20 cellular contexts compared by ENCODE assay signal in the genomic region with DNA sequence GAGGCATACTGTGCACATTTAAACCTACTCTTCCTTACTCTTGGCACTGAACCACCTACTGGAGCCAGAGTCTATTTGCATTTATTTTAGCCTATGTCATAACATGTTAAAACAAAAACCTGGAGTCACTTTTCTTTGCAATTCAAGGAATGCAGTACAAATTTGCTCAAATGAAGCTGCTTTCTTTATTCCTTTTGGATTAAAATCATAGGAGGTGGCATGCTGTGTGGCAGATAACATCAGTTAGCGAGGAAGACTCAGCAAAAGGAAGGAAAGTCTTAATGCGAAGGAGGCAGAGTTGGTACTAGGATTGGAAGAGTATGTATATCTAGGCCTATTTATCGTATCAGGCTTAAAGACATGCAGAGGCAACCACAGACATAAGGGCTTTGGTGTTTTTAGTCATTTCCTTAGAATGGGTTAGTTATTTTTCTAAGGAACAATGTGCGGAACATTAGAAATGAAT.
DNase-seq lines count a peak whose midpoint lies in the region; ATAC-seq and TF ChIP-seq lines count a peak whose summit lies in the region.
"Had no signal": no experiment of that assay in that cellular context is flagged by ENCODE, and none has a peak within 500 bp of the region (broad histone marks: within the 10 kb centered on the region; RNA-seq: fewer than 3 reads in every experiment).

No MANE protein-coding gene starts in this region.

- H3K27ac ChIP-seq in foreskin keratinocyte: no peak overlapping the region
- H3K27ac ChIP-seq: gastrocnemius medialis, thyroid gland, VCaP had no signal

- ATAC-seq in activated T-cell treated with anti-CD3 and anti-CD28 coated beads, Interleukin-2, amount 50 U/mL, for 72 hours (replicated peaks in 1 of 2): no peak
- ATAC-seq in foreskin keratinocyte (peak; percentile 65), WTC11 (no peak)
- ATAC-seq in stimulated activated effector memory CD8-positive, alpha-beta T cell treated with anti-CD3 and anti-CD28 coated beads, Interleukin-12 subunit alpha, Interleukin-12 subunit beta, amount 100 ng/mL, for 72 hours: no peak
- ATAC-seq: gastrocnemius medialis; left colon; stimulated activated memory B cell treated with anti-CD40 and anti-IgM and Interleukin-4, amounts not matched to agents 10 μg/mL and 1 μg/mL and 100 μg/mL, for 72 hours had no signal

- CTCF ChIA-PET in WTC11 (lab: Charles Lee): no interaction called here

- no peaks in the 10 kb centered on the region for H3K27me3 Mint-ChIP-seq in activated T-cell treated with anti-CD3 and anti-CD28 coated beads, Interleukin-2, amount 50 U/mL, for 72 hours (ENCODE audit: low read depth)
- no peaks in the 10 kb centered on the region for H3K27me3 Mint-ChIP-seq in activated T-helper 2 cell treated with anti-CD3 and anti-CD28 coated beads, Interferon-gamma antibody, Interleukin-2, Interleukin-4, amounts not matched to agents 10 μg/mL and 5 μg/mL and 100 μg/mL, durations not matched to agents 14 hours and 24 hours and 36 hours (ENCODE audit: low read depth)
- H3K27me3 Mint-ChIP-seq in WTC11 (ENCODE audit: low read depth): no peaks in the 10 kb centered on the region
- H3K27me3 Mint-ChIP-seq: stimulated activated memory B cell treated with anti-CD40 and anti-IgM and Interleukin-4, amounts not matched to agents 10 μg/mL and 1 μg/mL and 100 μg/mL, for 72 hours had no signal

- peak overlapping the region; percentile 14 to 29 for H3K4me3 Mint-ChIP-seq in activated T-cell treated with anti-CD3 and anti-CD28 coated beads, Interleukin-2, amount 50 U/mL, for 72 hours
- H3K4me3 Mint-ChIP-seq in activated T-helper 2 cell treated with anti-CD3 and anti-CD28 coated beads, Interferon-gamma antibody, Interleukin-2, Interleukin-4, amounts not matched to agents 10 μg/mL and 5 μg/mL and 100 μg/mL, durations not matched to agents 14 hours and 24 hours and 36 hours (ENCODE audit: low read depth): no peak overlapping the region
- H3K4me3 Mint-ChIP-seq in stimulated activated effector memory CD8-positive, alpha-beta T cell treated with anti-CD3 and anti-CD28 coated beads, Interleukin-12 subunit alpha, Interleukin-12 subunit beta, amount 100 ng/mL, for 72 hours: no peak overlapping the region
- H3K4me3 Mint-ChIP-seq in WTC11: no peak overlapping the region
- H3K4me3 Mint-ChIP-seq: stimulated activated memory B cell treated with anti-CD40 and anti-IgM and Interleukin-4, amounts not matched to agents 10 μg/mL and 1 μg/mL and 100 μg/mL, for 72 hours had no signal

- H3K27me3 ChIP-seq in foreskin keratinocyte: no peaks in the 10 kb centered on the region
- H3K27me3 ChIP-seq: gastrocnemius medialis, thyroid gland had no signal

- no peak for DNase-seq in activated T-cell treated with anti-CD3 and anti-CD28 coated beads, Interleukin-2, amount 50 U/mL, for 72 hours
- DNase-seq in activated T-cell treated with anti-CD3 and anti-CD28 coated beads for 4 hours (no peak), foreskin keratinocyte (peak; percentile 56 to 66), HUDEP-2 (lab: John Stamatoyannopoulos, UW; ENCODE audit: unreplicated experiment in 76 of 76) (no peak), H4 (ENCODE audit: low spot score) (no peak), WTC11 (ENCODE audit: low spot score) (no peak)
- DNase-seq in activated T-helper 2 cell treated with anti-CD3 and anti-CD28 coated beads, Interferon-gamma antibody, Interleukin-2, Interleukin-4, amounts not matched to agents 10 μg/mL and 5 μg/mL and 100 μg/mL, durations not matched to agents 14 hours and 24 hours and 36 hours (ENCODE audit: low spot score): no peak
- DNase-seq in stimulated activated effector memory CD8-positive, alpha-beta T cell treated with anti-CD3 and anti-CD28 coated beads, Interleukin-12 subunit alpha, Interleukin-12 subunit beta, amount 100 ng/mL, for 72 hours (ENCODE audit: low spot score in 2 of 2): no peak
- DNase-seq: activated CD8-positive, alpha-beta memory T cell treated with anti-CD3 and anti-CD28 coated beads for 24 hours; amygdala; gastrocnemius medialis; KG1; left colon; NCI-H526 treated with DMSO at 0.1 percent for 48 hours; nucleus accumbens; stimulated activated CD4-positive, alpha-beta T cell treated with anti-CD3 and anti-CD28 coated beads, Interleukin-15, amount 100 ng/mL, for 24 hours; T-helper 1 cell; thyroid gland had no signal

- H3K9me3 Mint-ChIP-seq in activated T-cell treated with anti-CD3 and anti-CD28 coated beads, Interleukin-2, amount 50 U/mL, for 72 hours: peaks cover 0 to 3% of the 10 kb centered on the region in 2 donors
- peaks cover 9% of the 10 kb centered on the region for H3K9me3 Mint-ChIP-seq in activated T-helper 2 cell treated with anti-CD3 and anti-CD28 coated beads, Interferon-gamma antibody, Interleukin-2, Interleukin-4, amounts not matched to agents 10 μg/mL and 5 μg/mL and 100 μg/mL, durations not matched to agents 14 hours and 24 hours and 36 hours
- H3K9me3 Mint-ChIP-seq in stimulated activated effector memory CD8-positive, alpha-beta T cell treated with anti-CD3 and anti-CD28 coated beads, Interleukin-12 subunit alpha, Interleukin-12 subunit beta, amount 100 ng/mL, for 72 hours: no peaks in the 10 kb centered on the region
- no peaks in the 10 kb centered on the region for H3K9me3 Mint-ChIP-seq in WTC11
- H3K9me3 Mint-ChIP-seq: stimulated activated memory B cell treated with anti-CD40 and anti-IgM and Interleukin-4, amounts not matched to agents 10 μg/mL and 1 μg/mL and 100 μg/mL, for 72 hours had no signal

- POLR2A ChIA-PET in WTC11 (lab: Charles Lee): no interaction called here

- intact Hi-C loops in activated T-helper 2 cell treated with anti-CD3 and anti-CD28 coated beads, Interferon-gamma antibody, Interleukin-2, Interleukin-4, amounts not matched to agents 10 μg/mL and 5 μg/mL and 100 μg/mL, durations not matched to agents 14 hours and 24 hours and 36 hours (cut with micrococcal nuclease): loop anchor here (2.0 to 10.0 kb wide), 5 partner anchors 53 to 635 kb away; no protein-coding TSS in a partner anchor

- H3K4me1 Mint-ChIP-seq in activated T-cell treated with anti-CD3 and anti-CD28 coated beads, Interleukin-2, amount 50 U/mL, for 72 hours (ENCODE audit: low read depth): peaks cover 93% of the 10 kb centered on the region
- H3K4me1 Mint-ChIP-seq in activated T-helper 2 cell treated with anti-CD3 and anti-CD28 coated beads, Interferon-gamma antibody, Interleukin-2, Interleukin-4, amounts not matched to agents 10 μg/mL and 5 μg/mL and 100 μg/mL, durations not matched to agents 14 hours and 24 hours and 36 hours (ENCODE audit: low read depth): peaks cover 77% of the 10 kb centered on the region
- H3K4me1 Mint-ChIP-seq in stimulated activated effector memory CD8-positive, alpha-beta T cell treated with anti-CD3 and anti-CD28 coated beads, Interleukin-12 subunit alpha, Interleukin-12 subunit beta, amount 100 ng/mL, for 72 hours: peaks cover 65% of the 10 kb centered on the region
- peaks cover 31% of the 10 kb centered on the region for H3K4me1 Mint-ChIP-seq in WTC11

- peaks cover 0 to 3% of the 10 kb centered on the region in 2 donors for H3K36me3 Mint-ChIP-seq in activated T-cell treated with anti-CD3 and anti-CD28 coated beads, Interleukin-2, amount 50 U/mL, for 72 hours (ENCODE audit: insufficient read depth in 2 of 2)
- peaks cover 17% of the 10 kb centered on the region for H3K36me3 Mint-ChIP-seq in activated T-helper 2 cell treated with anti-CD3 and anti-CD28 coated beads, Interferon-gamma antibody, Interleukin-2, Interleukin-4, amounts not matched to agents 10 μg/mL and 5 μg/mL and 100 μg/mL, durations not matched to agents 14 hours and 24 hours and 36 hours (ENCODE audit: low read depth)
- H3K36me3 Mint-ChIP-seq in stimulated activated effector memory CD8-positive, alpha-beta T cell treated with anti-CD3 and anti-CD28 coated beads, Interleukin-12 subunit alpha, Interleukin-12 subunit beta, amount 100 ng/mL, for 72 hours: no peaks in the 10 kb centered on the region
- H3K36me3 Mint-ChIP-seq in WTC11: no peaks in the 10 kb centered on the region

- TF ChIP-seq CTCF in foreskin keratinocyte (conservative IDR thresholded peaks at IDR 0.05) (peak; percentile 10), WTC11 (IDR thresholded peaks at IDR 0.05) (no peak)

- peaks cover 13% of the 10 kb centered on the region for H3K4me1 ChIP-seq in foreskin keratinocyte
- H3K4me1 ChIP-seq: gastrocnemius medialis, thyroid gland had no signal

- peak overlapping the region; percentile 47 for H3K27ac Mint-ChIP-seq in activated T-cell treated with anti-CD3 and anti-CD28 coated beads, Interleukin-2, amount 50 U/mL, for 72 hours
- H3K27ac Mint-ChIP-seq in activated T-helper 2 cell treated with anti-CD3 and anti-CD28 coated beads, Interferon-gamma antibody, Interleukin-2, Interleukin-4, amounts not matched to agents 10 μg/mL and 5 μg/mL and 100 μg/mL, durations not matched to agents 14 hours and 24 hours and 36 hours: peak overlapping the region; percentile 65
- H3K27ac Mint-ChIP-seq in stimulated activated effector memory CD8-positive, alpha-beta T cell treated with anti-CD3 and anti-CD28 coated beads, Interleukin-12 subunit alpha, Interleukin-12 subunit beta, amount 100 ng/mL, for 72 hours: peak overlapping the region; percentile 7
- no peak overlapping the region for H3K27ac Mint-ChIP-seq in WTC11

TF ChIP-seq in WTC11, 78 proteins besides CTCF, POLR2A, EP300 and RAD21 (continues in another document):
- TF ChIP-seq ESRRA (CRISPR knock-in tag; IDR thresholded peaks at IDR 0.05; ENCODE audit: borderline replicate concordance) (no peak), TEAD4 (CRISPR knock-in tag; IDR thresholded peaks at IDR 0.05) (no peak), SMAD3 (CRISPR knock-in tag; IDR thresholded peaks at IDR 0.05; ENCODE audit: borderline replicate concordance) (no peak)
- TF ChIP-seq, protein P1, sequence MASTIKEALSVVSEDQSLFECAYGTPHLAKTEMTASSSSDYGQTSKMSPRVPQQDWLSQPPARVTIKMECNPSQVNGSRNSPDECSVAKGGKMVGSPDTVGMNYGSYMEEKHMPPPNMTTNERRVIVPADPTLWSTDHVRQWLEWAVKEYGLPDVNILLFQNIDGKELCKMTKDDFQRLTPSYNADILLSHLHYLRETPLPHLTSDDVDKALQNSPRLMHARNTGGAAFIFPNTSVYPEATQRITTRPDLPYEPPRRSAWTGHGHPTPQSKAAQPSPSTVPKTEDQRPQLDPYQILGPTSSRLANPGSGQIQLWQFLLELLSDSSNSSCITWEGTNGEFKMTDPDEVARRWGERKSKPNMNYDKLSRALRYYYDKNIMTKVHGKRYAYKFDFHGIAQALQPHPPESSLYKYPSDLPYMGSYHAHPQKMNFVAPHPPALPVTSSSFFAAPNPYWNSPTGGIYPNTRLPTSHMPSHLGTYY (CRISPR knock-in tag; IDR thresholded peaks at IDR 0.05): no peak
- TF ChIP-seq, protein P2, sequence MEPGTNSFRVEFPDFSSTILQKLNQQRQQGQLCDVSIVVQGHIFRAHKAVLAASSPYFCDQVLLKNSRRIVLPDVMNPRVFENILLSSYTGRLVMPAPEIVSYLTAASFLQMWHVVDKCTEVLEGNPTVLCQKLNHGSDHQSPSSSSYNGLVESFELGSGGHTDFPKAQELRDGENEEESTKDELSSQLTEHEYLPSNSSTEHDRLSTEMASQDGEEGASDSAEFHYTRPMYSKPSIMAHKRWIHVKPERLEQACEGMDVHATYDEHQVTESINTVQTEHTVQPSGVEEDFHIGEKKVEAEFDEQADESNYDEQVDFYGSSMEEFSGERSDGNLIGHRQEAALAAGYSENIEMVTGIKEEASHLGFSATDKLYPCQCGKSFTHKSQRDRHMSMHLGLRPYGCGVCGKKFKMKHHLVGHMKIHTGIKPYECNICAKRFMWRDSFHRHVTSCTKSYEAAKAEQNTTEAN (CRISPR knock-in tag; IDR thresholded peaks at IDR 0.05): no peak

Comparison
In these comparisons a context has a peak if more than half of its experiments do, and no peak if none do; other contexts are left out.
1. DNase-seq: peak in foreskin keratinocyte (2 of 2); none in activated T-cell treated with anti-CD3 and anti-CD28 coated beads, Interleukin-2, amount 50 U/mL, for 72 hours (0 of 2), activated T-cell treated with anti-CD3 and anti-CD28 coated beads for 4 hours (single experiment), activated T-helper 2 cell treated with anti-CD3 and anti-CD28 coated beads, Interferon-gamma antibody, Interleukin-2, Interleukin-4, amounts not matched to agents 10 μg/mL and 5 μg/mL and 100 μg/mL, durations not matched to agents 14 hours and 24 hours and 36 hours (single experiment), stimulated activated effector memory CD8-positive, alpha-beta T cell treated with anti-CD3 and anti-CD28 coated beads, Interleukin-12 subunit alpha, Interleukin-12 subunit beta, amount 100 ng/mL, for 72 hours (0 of 2), HUDEP-2 (0 of 76), H4 (single experiment) and WTC11 (single experiment).
2. H3K4me3 Mint-ChIP-seq: peak in activated T-cell treated with anti-CD3 and anti-CD28 coated beads, Interleukin-2, amount 50 U/mL, for 72 hours (2 of 2); none in activated T-helper 2 cell treated with anti-CD3 and anti-CD28 coated beads, Interferon-gamma antibody, Interleukin-2, Interleukin-4, amounts not matched to agents 10 μg/mL and 5 μg/mL and 100 μg/mL, durations not matched to agents 14 hours and 24 hours and 36 hours (single experiment), stimulated activated effector memory CD8-positive, alpha-beta T cell treated with anti-CD3 and anti-CD28 coated beads, Interleukin-12 subunit alpha, Interleukin-12 subunit beta, amount 100 ng/mL, for 72 hours (single experiment) and WTC11 (single experiment).